ENCODE assay signal across 30 cellular contexts in the genomic region with DNA sequence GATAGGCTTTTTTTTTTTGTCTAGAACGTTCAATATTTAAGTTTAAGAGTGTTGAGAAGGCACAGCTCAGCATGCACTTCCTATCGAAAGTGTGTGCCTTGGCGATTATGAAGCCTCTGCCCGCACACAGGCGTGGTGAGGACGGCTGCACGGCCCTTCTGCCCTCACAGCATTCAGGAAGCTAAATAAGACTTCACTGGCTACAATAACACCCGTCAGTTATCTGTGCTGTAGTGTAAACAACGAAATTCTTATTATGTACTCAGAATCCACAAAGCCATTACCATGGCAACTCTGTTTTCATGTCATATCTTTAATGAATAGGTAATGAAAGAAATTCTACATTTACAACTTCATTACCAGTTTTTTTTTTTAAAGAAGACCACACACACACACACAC.
DNase-seq lines count a peak whose midpoint lies in the region; ATAC-seq, FAIRE-seq and TF ChIP-seq lines count a peak whose summit lies in the region.
"Had no signal": no experiment of that assay in that cellular context is flagged by ENCODE, and none has a peak within 500 bp of the region (broad histone marks: within the 10 kb centered on the region; RNA-seq: fewer than 3 reads in every experiment).

No MANE protein-coding gene starts in this region.

- H3K27ac ChIP-seq in pancreas: no peak overlapping the region
- H3K27ac ChIP-seq in CD4-positive, alpha-beta memory T cell (ENCODE audit: low read depth, low read length): no peak overlapping the region
- H3K27ac ChIP-seq: 22Rv1, adrenal gland, coronary artery, PC-9 had no signal

- H3K4me1 Mint-ChIP-seq in CD4-positive, alpha-beta memory T cell: no peaks in the 10 kb centered on the region
- H3K4me1 Mint-ChIP-seq: CD8-positive, alpha-beta memory T cell; naive thymus-derived CD8-positive, alpha-beta T cell had no signal

- H3K27me3 Mint-ChIP-seq in CD4-positive, alpha-beta memory T cell: no peaks in the 10 kb centered on the region

- no peaks in the 10 kb centered on the region for H3K36me3 Mint-ChIP-seq in CD4-positive, alpha-beta memory T cell
- H3K36me3 Mint-ChIP-seq: CD8-positive, alpha-beta memory T cell; naive thymus-derived CD8-positive, alpha-beta T cell had no signal

- H3K4me3 ChIP-seq in adipocyte (ENCODE audit: low read length) (peak overlapping the region; percentile 13), pancreas (peak overlapping the region in 1 of 4 donors; percentile 3)
- no peak overlapping the region for H3K4me3 ChIP-seq in CD4-positive, alpha-beta memory T cell (ENCODE audit: low read length in 2 of 2)
- H3K4me3 ChIP-seq: coronary artery, PC-9 had no signal

- DNase-seq in DMS53 (lab: John Stamatoyannopoulos, UW) (peak; percentile 35), DMS53 treated with DMSO at 0.1 percent for 48 hours (lab: John Stamatoyannopoulos, UW; ENCODE audit: unreplicated experiment) (no peak), adipocyte (ENCODE audit: low read depth) (no peak), fibroblast of peridontal ligament (ENCODE audit: extremely low read depth) (peak; percentile 34), pancreas (no peak), AG20443 (ENCODE audit: low spot score) (no peak), medulla oblongata (ENCODE audit: extremely low spot score) (no peak)
- no peak for DNase-seq in CD4-positive, alpha-beta memory T cell
- DNase-seq: activated CD4-positive, alpha-beta T cell treated with anti-CD3 and anti-CD28 coated beads for 1 hour; activated CD8-positive, alpha-beta T cell treated with anti-CD3 and anti-CD28 coated beads, Interleukin-2, amount 10 ng/mL, durations not matched to agents 7 days and 5 days; activated T-cell treated with anti-CD3 and anti-CD28 coated beads, Interleukin-2, amount 50 U/mL, for 1 hour; adrenal gland; AML-193; CD8-positive, alpha-beta memory T cell; DMS79; GF-D8; glutamatergic neuron; mesendoderm; naive thymus-derived CD8-positive, alpha-beta T cell; NCI-H1105 treated with DMSO at 0.1 percent for 48 hours; NCI-H82; occipital lobe; PC-9; SHP77 treated with DMSO at 0.1 percent for 48 hours; T1000; trophoblast cell had no signal

- POLR2A ChIA-PET in CD4-positive, alpha-beta memory T cell (lab: Charles Lee; ENCODE audit: partially characterized antibody): no interaction called here

- no peak overlapping the region for H3K27ac Mint-ChIP-seq in CD4-positive, alpha-beta memory T cell
- H3K27ac Mint-ChIP-seq: activated CD8-positive, alpha-beta T cell treated with anti-CD3 and anti-CD28 coated beads, Interleukin-2, amount 10 ng/mL, durations not matched to agents 7 days and 5 days; CD8-positive, alpha-beta memory T cell had no signal

- intact Hi-C loops in pancreas (cut with DNase I): no loop called here
- intact Hi-C loops in CD4-positive, alpha-beta memory T cell (cut with micrococcal nuclease): no loop called here

- WGBS in pancreas, 2 donors: 8 to 15% methylated on average over 9 of the region's 9 CpGs

- H3K4me3 Mint-ChIP-seq in CD4-positive, alpha-beta memory T cell: no peak overlapping the region
- H3K4me3 Mint-ChIP-seq: activated CD8-positive, alpha-beta T cell treated with anti-CD3 and anti-CD28 coated beads, Interleukin-2, amount 10 ng/mL, durations not matched to agents 7 days and 5 days; CD8-positive, alpha-beta memory T cell; naive thymus-derived CD8-positive, alpha-beta T cell had no signal

- no peak overlapping the region for H3K9ac ChIP-seq in adipocyte (ENCODE audit: low read length)

- H3K36me3 ChIP-seq in adipocyte (ENCODE audit: control insufficient read depth, insufficient read depth, low read length, severe bottlenecking) (no peaks in the 10 kb centered on the region), pancreas (no peaks in the 10 kb centered on the region)
- H3K36me3 ChIP-seq in CD4-positive, alpha-beta memory T cell (ENCODE audit: insufficient read depth, low read length): no peaks in the 10 kb centered on the region
- H3K36me3 ChIP-seq: adrenal gland had no signal

- CTCF ChIA-PET in CD4-positive, alpha-beta memory T cell (lab: Charles Lee; ENCODE audit: partially characterized antibody): no interaction called here

- H3K4me1 ChIP-seq in adipocyte (ENCODE audit: control insufficient read depth, insufficient read depth, low read length) (no peaks in the 10 kb centered on the region), pancreas (no peaks in the 10 kb centered on the region)
- no peaks in the 10 kb centered on the region for H3K4me1 ChIP-seq in CD4-positive, alpha-beta memory T cell (ENCODE audit: insufficient read depth, low read length)
- H3K4me1 ChIP-seq: adrenal gland had no signal

- TF ChIP-seq CTCF in pancreas (IDR thresholded peaks at IDR 0.05): no peak

- H3K9me3 Mint-ChIP-seq in CD4-positive, alpha-beta memory T cell: peaks cover 0 to 19% (median 2%) of the 10 kb centered on the region in 8 donors

- peak; percentile 57 to 81 (median 68) for ATAC-seq in pancreas
- ATAC-seq: activated CD8-positive, alpha-beta T cell treated with anti-CD3 and anti-CD28 coated beads, Interleukin-2, amount 10 ng/mL, durations not matched to agents 7 days and 5 days; HepG2; naive thymus-derived CD8-positive, alpha-beta T cell had no signal

- no peaks in the 10 kb centered on the region for H3K9me3 ChIP-seq in adipocyte (ENCODE audit: control insufficient read depth, low read length)
- H3K9me3 ChIP-seq in pancreas: no peaks in the 10 kb centered on the region
- H3K9me3 ChIP-seq in CD4-positive, alpha-beta memory T cell (ENCODE audit: control insufficient read depth in 1 of 2, low read length in 2 of 2): no peaks in the 10 kb centered on the region
- H3K9me3 ChIP-seq: adrenal gland had no signal

- FAIRE-seq in pancreas (lab: Jason Lieb, UNC): no peak
- FAIRE-seq: endometrium, HepG2 had no signal

- H3K27me3 ChIP-seq in adipocyte (replicated peaks; ENCODE audit: control insufficient read depth, insufficient read depth, low read length) (peaks cover 9% of the 10 kb centered on the region), pancreas (no peaks in the 10 kb centered on the region)
- H3K27me3 ChIP-seq in CD4-positive, alpha-beta memory T cell (ENCODE audit: insufficient read depth, low read length): no peaks in the 10 kb centered on the region
- H3K27me3 ChIP-seq: adrenal gland had no signal

Comparison
In these comparisons a context has a peak if more than half of its experiments do, and no peak if none do; other contexts are left out.
1. DNase-seq: peak in DMS53 (single experiment) and fibroblast of peridontal ligament (single experiment); none in DMS53 treated with DMSO at 0.1 percent for 48 hours (single experiment), adipocyte (single experiment), pancreas (0 of 6), AG20443 (single experiment), medulla oblongata (single experiment) and CD4-positive, alpha-beta memory T cell (0 of 5).